Comparison of ENCODE assay signal across 8 cellular contexts in genomic region chr13:19632915-19633339, GRCh38. TPM values are rescaled to one million over a fixed set of nuclear protein-coding genes. Genes with fewer than 3 reads are reported as not detected.
DNase-seq lines count a peak whose midpoint lies in the region; ATAC-seq lines count a peak whose summit lies in the region.

No MANE protein-coding gene starts in this region.

- H3K36me3 Mint-ChIP-seq in activated CD4-positive, alpha-beta T cell treated with anti-CD3 and anti-CD28 coated beads, Interleukin-2, amount 10 ng/mL, durations not matched to agents 24 days and 14 days (ENCODE audit: low read depth): peaks cover 27% of the 10 kb centered on the region
- H3K36me3 Mint-ChIP-seq in activated CD4-positive, alpha-beta memory T cell treated with anti-CD3 and anti-CD28 coated beads, Interleukin-2, amount 10 ng/mL, durations not matched to agents 7 days and 5 days (ENCODE audit: low read depth): peaks cover 13% of the 10 kb centered on the region

- peaks cover 3% of the 10 kb centered on the region; the same call in 1 of the 2 replicates for H3K36me3 ChIP-seq in iPS-20b (ENCODE audit: insufficient read depth, low read depth, low read length)

- H3K4me1 ChIP-seq in iPS-20b (ENCODE audit: insufficient read depth, low read length): peaks cover 6% of the 10 kb centered on the region

- H3K9ac ChIP-seq in iPS-20b (ENCODE audit: low read depth, low read length): peak overlapping the region; percentile 65; the same call in 1 of the 2 replicates

- H3K27ac Mint-ChIP-seq in activated CD4-positive, alpha-beta T cell treated with anti-CD3 and anti-CD28 coated beads, Interleukin-2, amount 10 ng/mL, durations not matched to agents 24 days and 14 days: peak overlapping the region; percentile 97
- peak overlapping the region; percentile 92 for H3K27ac Mint-ChIP-seq in activated CD4-positive, alpha-beta memory T cell treated with anti-CD3 and anti-CD28 coated beads, Interleukin-2, amount 10 ng/mL, durations not matched to agents 7 days and 5 days

- intact Hi-C loops in activated CD4-positive, alpha-beta T cell treated with anti-CD3 and anti-CD28 coated beads, Interleukin-2, amount 10 ng/mL, durations not matched to agents 24 days and 14 days (cut with micrococcal nuclease): loop anchor here (1.0 to 5.0 kb wide), 4 partner anchors 46 to 325 kb away; partner anchors contain the start of genes PSPC1, ZMYM2 and ZMYM5

- H3K27me3 Mint-ChIP-seq in activated CD4-positive, alpha-beta T cell treated with anti-CD3 and anti-CD28 coated beads, Interleukin-2, amount 10 ng/mL, durations not matched to agents 24 days and 14 days: peaks cover 4% of the 10 kb centered on the region
- peaks cover 1% of the 10 kb centered on the region for H3K27me3 Mint-ChIP-seq in activated CD4-positive, alpha-beta memory T cell treated with anti-CD3 and anti-CD28 coated beads, Interleukin-2, amount 10 ng/mL, durations not matched to agents 7 days and 5 days

- POLR2A ChIA-PET in activated CD4-positive, alpha-beta memory T cell treated with anti-CD3 and anti-CD28 coated beads, Interleukin-2, amount 10 ng/mL, durations not matched to agents 7 days and 5 days (lab: Charles Lee): interaction anchor here (1.0 to 4.2 kb wide), 7 partner anchors 9 to 495 kb away, joined by 3 to 24 read pairs (median 3); partner anchors contain the start of gene ZMYM5

- H3K4me3 Mint-ChIP-seq in activated CD4-positive, alpha-beta T cell treated with anti-CD3 and anti-CD28 coated beads, Interleukin-2, amount 10 ng/mL, durations not matched to agents 24 days and 14 days: peak overlapping the region; percentile 100
- H3K4me3 Mint-ChIP-seq in activated CD4-positive, alpha-beta memory T cell treated with anti-CD3 and anti-CD28 coated beads, Interleukin-2, amount 10 ng/mL, durations not matched to agents 7 days and 5 days: peak overlapping the region; percentile 100

- H3K27me3 ChIP-seq in iPS-20b (ENCODE audit: insufficient read depth, low read length): no peaks in the 10 kb centered on the region

- H3K27ac ChIP-seq in iPS-20b (ENCODE audit: low read length) (no peak overlapping the region), substantia nigra (ENCODE audit: low read depth, low read length, poor library complexity, severe bottlenecking) (peak overlapping the region; percentile 69)

- peaks cover 9% of the 10 kb centered on the region for H3K9me3 Mint-ChIP-seq in activated CD4-positive, alpha-beta T cell treated with anti-CD3 and anti-CD28 coated beads, Interleukin-2, amount 10 ng/mL, durations not matched to agents 24 days and 14 days
- H3K9me3 Mint-ChIP-seq in activated CD4-positive, alpha-beta memory T cell treated with anti-CD3 and anti-CD28 coated beads, Interleukin-2, amount 10 ng/mL, durations not matched to agents 7 days and 5 days: peaks cover 3% of the 10 kb centered on the region

- DNase-seq in activated CD4-positive, alpha-beta T cell treated with anti-CD3 and anti-CD28 coated beads, Interleukin-2, amount 10 ng/mL, durations not matched to agents 24 days and 14 days: no peak
- no peak for DNase-seq in activated CD4-positive, alpha-beta T cell treated with anti-CD3 and anti-CD28 coated beads, Interleukin-2, amount 50 U/mL, for 4 hours
- no peak for DNase-seq in activated CD4-positive, alpha-beta memory T cell treated with anti-CD3 and anti-CD28 coated beads, Interleukin-2, amount 10 ng/mL, durations not matched to agents 7 days and 5 days
- no peak for DNase-seq in substantia nigra (lab: John Stamatoyannopoulos, UW)
- DNase-seq in NAMALWA (ENCODE audit: low spot score): no peak

- no peak for ATAC-seq in HG03139 (IDR thresholded peaks at IDR 0.05; ENCODE audit: unreplicated experiment)
- no peak for ATAC-seq in GM21381 (IDR thresholded peaks at IDR 0.05; ENCODE audit: unreplicated experiment)

- H3K4me3 ChIP-seq in iPS-20b (ENCODE audit: low read length): peak overlapping the region; percentile 85

- CTCF ChIA-PET in activated CD4-positive, alpha-beta memory T cell treated with anti-CD3 and anti-CD28 coated beads, Interleukin-2, amount 10 ng/mL, durations not matched to agents 7 days and 5 days (lab: Charles Lee): interaction anchor here (0.5 to 0.9 kb wide), 5 partner anchors 9 to 1159 kb away, joined by 3 read pairs; partner anchors contain the start of gene PSPC1

- H3K9me3 ChIP-seq in iPS-20b (ENCODE audit: insufficient read depth, low read depth, low read length): peaks cover 4% of the 10 kb centered on the region; the same call in 1 of the 2 replicates

- H3K4me1 Mint-ChIP-seq in activated CD4-positive, alpha-beta T cell treated with anti-CD3 and anti-CD28 coated beads, Interleukin-2, amount 10 ng/mL, durations not matched to agents 24 days and 14 days: peaks cover 23% of the 10 kb centered on the region
- H3K4me1 Mint-ChIP-seq in activated CD4-positive, alpha-beta memory T cell treated with anti-CD3 and anti-CD28 coated beads, Interleukin-2, amount 10 ng/mL, durations not matched to agents 7 days and 5 days: peaks cover 24% of the 10 kb centered on the region

RNA-seq across cellular contexts. Expression of gene MPHOSPH8, which starts 0.5 kb away (rescaled TPM):
- total RNA-seq in activated CD4-positive, alpha-beta T cell treated with anti-CD3 and anti-CD28 coated beads, Interleukin-2, amount 10 ng/mL, durations not matched to agents 24 days and 14 days: 40.3 and 41.1 TPM in 2 replicates
- 10 to 100 TPM; 44.4 to 47.2 TPM for total RNA-seq in activated CD4-positive, alpha-beta memory T cell treated with anti-CD3 and anti-CD28 coated beads, Interleukin-2, amount 10 ng/mL, durations not matched to agents 7 days and 5 days
